ENCODE assay signal across 8 cellular contexts in the genomic region with DNA sequence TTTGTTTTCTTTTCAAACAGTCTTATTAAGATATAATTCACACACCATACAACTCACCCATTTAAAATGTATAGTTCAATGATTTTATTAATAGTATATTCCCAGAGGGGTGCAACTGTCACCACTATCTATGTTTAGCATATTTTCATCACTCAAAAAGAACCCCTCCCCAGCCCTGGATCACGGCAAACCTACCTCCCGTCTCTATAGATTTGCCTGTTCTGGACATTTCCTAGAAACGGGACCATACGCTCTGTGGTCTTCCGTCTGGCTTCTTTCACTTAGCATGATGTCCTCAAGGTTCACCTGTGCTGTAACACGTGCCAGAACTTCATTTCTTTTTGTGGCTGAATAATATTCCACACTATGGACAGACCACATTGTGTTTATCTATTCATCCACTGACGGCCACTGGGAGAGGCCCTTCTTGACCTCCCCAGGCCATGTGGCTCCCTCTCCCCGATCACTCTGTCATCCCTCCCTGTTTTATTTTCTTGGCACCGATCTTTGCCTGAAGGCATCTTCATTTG. TPM values are rescaled to one million over a fixed set of nuclear protein-coding genes. Genes with fewer than 3 reads are reported as not detected.
A peak's percentile ranks its signal among the peaks of the same experiment; 100 is the strongest.
DNase-seq lines count a peak whose midpoint lies in the region; ATAC-seq and TF ChIP-seq lines count a peak whose summit lies in the region.
"Had no signal": no experiment of that assay in that cellular context is flagged by ENCODE, and none has a peak within 500 bp of the region (broad histone marks: within the 10 kb centered on the region; RNA-seq: fewer than 3 reads in every experiment).

No MANE protein-coding gene starts in this region.

- TF ChIP-seq POLR2A in Peyer's patch (IDR thresholded peaks at IDR 0.05): no peak
- peak; percentile 39 for TF ChIP-seq POLR2A in erythroblast (IDR thresholded peaks at IDR 0.05; ENCODE audit: low read length)

- H3K9me3 Mint-ChIP-seq in stimulated activated memory B cell treated with anti-CD40 and anti-IgM and Interleukin-4, amounts not matched to agents 10 μg/mL and 1 μg/mL and 100 μg/mL, for 72 hours: no peaks in the 10 kb centered on the region

- no peaks in the 10 kb centered on the region for H3K9me3 ChIP-seq in Peyer's patch
- H3K9me3 ChIP-seq: pancreas had no signal

- H3K4me1 Mint-ChIP-seq in stimulated activated memory B cell treated with anti-CD40 and anti-IgM and Interleukin-4, amounts not matched to agents 10 μg/mL and 1 μg/mL and 100 μg/mL, for 72 hours: peaks cover 88% of the 10 kb centered on the region

- peak overlapping the region; percentile 82 for H3K4me3 Mint-ChIP-seq in stimulated activated memory B cell treated with anti-CD40 and anti-IgM and Interleukin-4, amounts not matched to agents 10 μg/mL and 1 μg/mL and 100 μg/mL, for 72 hours

- H3K27me3 ChIP-seq in Peyer's patch: no peaks in the 10 kb centered on the region
- H3K27me3 ChIP-seq: pancreas had no signal

- peaks cover 0 to 50% (median 32%) of the 10 kb centered on the region in 4 donors for H3K4me1 ChIP-seq in Peyer's patch

- H3K36me3 Mint-ChIP-seq in stimulated activated memory B cell treated with anti-CD40 and anti-IgM and Interleukin-4, amounts not matched to agents 10 μg/mL and 1 μg/mL and 100 μg/mL, for 72 hours: peaks cover 18% of the 10 kb centered on the region

- no peaks in the 10 kb centered on the region for H3K36me3 ChIP-seq in Peyer's patch
- H3K36me3 ChIP-seq: pancreas had no signal

- DNase-seq in Peyer's patch (peak in 1 of 3 donors; percentile 2), erythroblast (lab: John Stamatoyannopoulos, UW) (peak; percentile 47 to 64), DMS153 (lab: John Stamatoyannopoulos, UW) (no peak), NCI-H187 (lab: John Stamatoyannopoulos, UW) (no peak), C1 segment of cervical spinal cord (lab: John Stamatoyannopoulos, UW) (no peak)

- ATAC-seq in stimulated activated memory B cell treated with anti-CD40 and anti-IgM and Interleukin-4, amounts not matched to agents 10 μg/mL and 1 μg/mL and 100 μg/mL, for 72 hours: no peak

- H3K27ac Mint-ChIP-seq in stimulated activated memory B cell treated with anti-CD40 and anti-IgM and Interleukin-4, amounts not matched to agents 10 μg/mL and 1 μg/mL and 100 μg/mL, for 72 hours: peak overlapping the region; percentile 93

- H3K27me3 Mint-ChIP-seq in stimulated activated memory B cell treated with anti-CD40 and anti-IgM and Interleukin-4, amounts not matched to agents 10 μg/mL and 1 μg/mL and 100 μg/mL, for 72 hours: no peaks in the 10 kb centered on the region

- TF ChIP-seq CTCF in GM12875 (IDR thresholded peaks at IDR 0.05; ENCODE audit: borderline replicate concordance, insufficient read depth, low read depth, low read length): no peak
- TF ChIP-seq CTCF in Peyer's patch (IDR thresholded peaks at IDR 0.05): no peak

- peak overlapping the region; percentile 76 to 95 (median 92) for H3K27ac ChIP-seq in Peyer's patch

- H3K4me3 ChIP-seq in GM12875 (ENCODE audit: low read depth, low read length): peak overlapping the region; percentile 58
- peak overlapping the region in 1 of 4 donors; percentile 33 for H3K4me3 ChIP-seq in Peyer's patch

RNA-seq across cellular contexts. Expression of gene IQSEC1, which starts 56.4 kb away (rescaled TPM):
- 10 to 100 TPM; 13.7 to 59.4 (median 35.5) TPM for total RNA-seq in Peyer's patch

Comparison
In these comparisons a context has a peak if more than half of its experiments do, and no peak if none do; other contexts are left out.
1. DNase-seq: peak in erythroblast (2 of 2); none in DMS153 (single experiment), NCI-H187 (0 of 2) and C1 segment of cervical spinal cord (0 of 14).